ENCODE assay signal across 14 cellular contexts in genomic region chr1:244778356-244778755, GRCh38. TPM values are rescaled to one million over a fixed set of nuclear protein-coding genes. Genes with fewer than 3 reads are reported as not detected.
DNase-seq lines count a peak whose midpoint lies in the region; ATAC-seq and TF ChIP-seq lines count a peak whose summit lies in the region.
"Had no signal": no experiment of that assay in that cellular context is flagged by ENCODE, and none has a peak within 500 bp of the region (broad histone marks: within the 10 kb centered on the region; RNA-seq: fewer than 3 reads in every experiment).

No MANE protein-coding gene starts in this region.

- no peaks in the 10 kb centered on the region for H3K36me3 Mint-ChIP-seq in activated naive CD4-positive, alpha-beta T cell treated with anti-CD3 and anti-CD28 coated beads, Interleukin-2, amount 50 U/mL, for 72 hours

- H3K4me2 ChIP-seq in fibroblast of lung (ENCODE audit: extremely low read depth, insufficient read depth, low read length): no peak overlapping the region

- no peak overlapping the region for H3K9ac ChIP-seq in fibroblast of lung (ENCODE audit: insufficient read depth, low read length)

- WGBS in gastroesophageal sphincter (ENCODE audit: low coverage in 1 of 2), 2 donors: 38 to 39% methylated on average over 2 of the region's 2 CpGs
- 46 to 66% (median 64%) methylated on average over 2 of the region's 2 CpGs for WGBS in stomach, 5 donors

- ATAC-seq in activated naive CD4-positive, alpha-beta T cell treated with anti-CD3 and anti-CD28 coated beads, Interleukin-2, amount 50 U/mL, for 72 hours: peak; percentile 44 to 54
- ATAC-seq in SK-N-SH treated with all-trans-retinoic acid at 6 μM for 48 hours (peak; percentile 98), gastroesophageal sphincter (no peak), HG02798 (IDR thresholded peaks at IDR 0.05; ENCODE audit: poor library complexity, unreplicated experiment) (no peak)

- H3K9me3 ChIP-seq in fibroblast of lung (ENCODE audit: control insufficient read depth, insufficient read depth, low read depth, low read length): no peaks in the 10 kb centered on the region
- H3K9me3 ChIP-seq in gastroesophageal sphincter: no peaks in the 10 kb centered on the region
- no peaks in the 10 kb centered on the region for H3K9me3 ChIP-seq in stomach
- H3K9me3 ChIP-seq: BE2C, vagina had no signal

- no peak for DNase-seq in activated naive CD4-positive, alpha-beta T cell treated with anti-CD3 and anti-CD28 coated beads, Interleukin-2, amount 50 U/mL, for 72 hours (ENCODE audit: low spot score in 2 of 2)
- DNase-seq in activated naive CD4-positive, alpha-beta T cell treated with anti-CD3 and anti-CD28 coated beads, Interleukin-2, amount 50 U/mL, for 16 hours: no peak
- DNase-seq in fibroblast of lung (ENCODE audit: low read depth in 2 of 2) (peak; percentile 70 to 90), stromal cell of bone marrow (ENCODE audit: low read depth) (peak; percentile 74), stomach (no peak)
- DNase-seq: activated CD8-positive, alpha-beta memory T cell treated with anti-CD3 and anti-CD28 coated beads for 24 hours; BE2C; NCI-H1105; RPMI8226 had no signal

- no peaks in the 10 kb centered on the region for H3K79me2 ChIP-seq in fibroblast of lung (ENCODE audit: control insufficient read depth, insufficient read depth, low read length)

- no peak overlapping the region for H2AFZ ChIP-seq in fibroblast of lung (ENCODE audit: low read length)

- no peak overlapping the region for H3K4me3 ChIP-seq in fibroblast of lung (replicated peaks in 1 of 4; ENCODE audit: control extremely low read depth in 1 of 4, insufficient read depth in 1 of 4, low read depth in 3 of 4, low read length in 4 of 4)
- H3K4me3 ChIP-seq in gastroesophageal sphincter: no peak overlapping the region
- H3K4me3 ChIP-seq in stomach: no peak overlapping the region
- H3K4me3 ChIP-seq: vagina had no signal

- H3K4me1 ChIP-seq in fibroblast of lung (ENCODE audit: control insufficient read depth, extremely low read depth, insufficient read depth, low read length) (no peaks in the 10 kb centered on the region), gastroesophageal sphincter (no peaks in the 10 kb centered on the region), stomach (no peaks in the 10 kb centered on the region)
- H3K4me1 ChIP-seq: BE2C, vagina had no signal

- TF ChIP-seq CTCF in fibroblast of lung (conservative IDR thresholded peaks at IDR 0.05 in 1 of 2, IDR thresholded peaks at IDR 0.05 in 1 of 2; ENCODE audit: low read depth in 1 of 2, low read length in 2 of 2) (no peak), gastroesophageal sphincter (IDR thresholded peaks at IDR 0.05) (no peak), stomach (IDR thresholded peaks at IDR 0.05) (no peak)

- no peaks in the 10 kb centered on the region for H4K20me1 ChIP-seq in fibroblast of lung (ENCODE audit: control insufficient read depth, extremely low read depth, insufficient read depth, low read length)

- peaks cover 0 to 6% of the 10 kb centered on the region in 2 donors for H3K9me3 Mint-ChIP-seq in activated naive CD4-positive, alpha-beta T cell treated with anti-CD3 and anti-CD28 coated beads, Interleukin-2, amount 50 U/mL, for 72 hours
- H3K9me3 Mint-ChIP-seq: central memory CD8-positive, alpha-beta T cell had no signal

- peaks cover 2% of the 10 kb centered on the region for H3K27me3 ChIP-seq in fibroblast of lung (ENCODE audit: control insufficient read depth, insufficient read depth, low read length)
- no peaks in the 10 kb centered on the region for H3K27me3 ChIP-seq in gastroesophageal sphincter
- H3K27me3 ChIP-seq in stomach: no peaks in the 10 kb centered on the region
- H3K27me3 ChIP-seq: BE2C, vagina had no signal

- no peak for TF ChIP-seq POLR2A in gastroesophageal sphincter (IDR thresholded peaks at IDR 0.05)
- TF ChIP-seq POLR2A in stomach (IDR thresholded peaks at IDR 0.05): no peak

- H3K27ac ChIP-seq in fibroblast of lung (ENCODE audit: insufficient read depth, low read length) (no peak overlapping the region), gastroesophageal sphincter (no peak overlapping the region), stomach (no peak overlapping the region)
- H3K27ac ChIP-seq: vagina had no signal

- no peak for TF ChIP-seq EP300 in gastroesophageal sphincter (IDR thresholded peaks at IDR 0.05)
- TF ChIP-seq EP300 in stomach (IDR thresholded peaks at IDR 0.05): no peak

- no peak overlapping the region for H3K27ac Mint-ChIP-seq in activated naive CD4-positive, alpha-beta T cell treated with anti-CD3 and anti-CD28 coated beads, Interleukin-2, amount 50 U/mL, for 72 hours

- H3K36me3 ChIP-seq in fibroblast of lung (ENCODE audit: control insufficient read depth, insufficient read depth, low read length) (no peaks in the 10 kb centered on the region), gastroesophageal sphincter (no peaks in the 10 kb centered on the region), stomach (no peaks in the 10 kb centered on the region)
- H3K36me3 ChIP-seq: BE2C, vagina had no signal

- intact Hi-C loops in stomach (cut with DNase I; ENCODE audit: low total_unique reads): no loop called here

TF ChIP-seq in SK-N-SH treated with all-trans-retinoic acid at 6 μM for 48 hours, 23 proteins besides CTCF, POLR2A, EP300 and RAD21 (continues in another document):
- TF ChIP-seq ZFP3 (CRISPR knock-in tag; IDR thresholded peaks at IDR 0.05) (no peak), ZNF565 (CRISPR knock-in tag; conservative IDR thresholded peaks at IDR 0.05; ENCODE audit: low read depth) (no peak), OSR1 (CRISPR knock-in tag; IDR thresholded peaks at IDR 0.05) (no peak), TOX (CRISPR knock-in tag; IDR thresholded peaks at IDR 0.05; ENCODE audit: borderline replicate concordance) (no peak), CREB5 (CRISPR knock-in tag; IDR thresholded peaks at IDR 0.05; ENCODE audit: low read depth) (no peak), ZNF70 (CRISPR knock-in tag; IDR thresholded peaks at IDR 0.05) (no peak), ZC3H10 (CRISPR knock-in tag; IDR thresholded peaks at IDR 0.05) (no peak), SNAI2 (CRISPR knock-in tag; IDR thresholded peaks at IDR 0.05) (no peak), PPARA (CRISPR knock-in tag; IDR thresholded peaks at IDR 0.05; ENCODE audit: borderline replicate concordance) (no peak), ESRRG (CRISPR knock-in tag; IDR thresholded peaks at IDR 0.05) (no peak), CSRNP3 (CRISPR knock-in tag; IDR thresholded peaks at IDR 0.05) (no peak), CSDC2 (CRISPR knock-in tag; IDR thresholded peaks at IDR 0.05) (no peak), TSHZ2 (CRISPR knock-in tag; IDR thresholded peaks at IDR 0.05) (no peak), GLIS3 (CRISPR knock-in tag; IDR thresholded peaks at IDR 0.05) (no peak)

RNA-seq across cellular contexts. Expression of gene COX20, which starts 57.1 kb away (rescaled TPM):
- 10 to 100 TPM; 23.5 to 28.1 TPM for total RNA-seq in activated naive CD4-positive, alpha-beta T cell treated with anti-CD3 and anti-CD28 coated beads, Interleukin-2, amount 50 U/mL, for 72 hours
- total RNA-seq in fibroblast of lung: 14.9 and 22.8 TPM in 2 replicates
- polyA plus RNA-seq in fibroblast of lung: 51.5 and 51.9 TPM in 2 replicates
- polyA plus RNA-seq in fibroblast of lung (2012): 68.1 and 71.7 TPM in 2 replicates
- polyA minus RNA-seq in fibroblast of lung (ENCODE audit: low replicate concordance): 1.1 TPM in 2 replicates
- total RNA-seq in gastroesophageal sphincter: 100 to 1,000 TPM in 1 of 4 donors, 10 to 100 TPM in 3; 81.7 to 120 (median 96.0) TPM
- 10 to 100 TPM in 3 of 5 donors, 1 to 10 TPM in 2; 5.5 to 58.0 (median 28.0) TPM for total RNA-seq in stomach
- 10 to 100 TPM; 55.4 to 65.7 (median 60.0) TPM for polyA plus RNA-seq in stomach

Comparison
In these comparisons a context has a peak if more than half of its experiments do, and no peak if none do; other contexts are left out.
1. ATAC-seq: peak in activated naive CD4-positive, alpha-beta T cell treated with anti-CD3 and anti-CD28 coated beads, Interleukin-2, amount 50 U/mL, for 72 hours (2 of 2) and SK-N-SH treated with all-trans-retinoic acid at 6 μM for 48 hours (single experiment); none in gastroesophageal sphincter (single experiment) and HG02798 (single experiment).
2. DNase-seq: peak in fibroblast of lung (2 of 2) and stromal cell of bone marrow (single experiment); none in activated naive CD4-positive, alpha-beta T cell treated with anti-CD3 and anti-CD28 coated beads, Interleukin-2, amount 50 U/mL, for 72 hours (0 of 2), activated naive CD4-positive, alpha-beta T cell treated with anti-CD3 and anti-CD28 coated beads, Interleukin-2, amount 50 U/mL, for 16 hours (single experiment) and stomach (single experiment).